22 cellular contexts compared by ENCODE assay signal in the genomic region with DNA sequence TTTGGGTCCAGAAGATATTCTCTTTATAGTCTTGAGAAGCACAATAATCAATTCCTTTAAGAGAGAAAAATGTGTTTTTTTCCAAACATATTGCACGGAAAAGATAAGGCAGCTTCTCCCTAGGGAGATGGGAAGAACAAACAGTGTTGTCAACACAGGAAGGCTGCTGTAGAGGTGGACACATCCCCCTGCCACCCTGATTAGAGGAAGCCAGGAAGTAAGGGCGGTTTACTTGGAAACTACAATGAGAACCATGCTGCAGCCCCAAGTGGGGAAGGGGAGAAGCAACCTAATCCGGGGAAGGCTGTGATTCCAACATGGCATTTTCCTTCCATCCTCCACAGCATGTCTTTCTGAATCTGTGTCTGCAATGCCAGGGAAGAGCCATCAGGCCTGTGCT.
DNase-seq lines count a peak whose midpoint lies in the region; ATAC-seq and TF ChIP-seq lines count a peak whose summit lies in the region.
"Had no signal": no experiment of that assay in that cellular context is flagged by ENCODE, and none has a peak within 500 bp of the region (broad histone marks: within the 10 kb centered on the region; RNA-seq: fewer than 3 reads in every experiment).

No MANE protein-coding gene starts in this region.

- no peaks in the 10 kb centered on the region for H4K20me1 ChIP-seq in IMR-90 (ENCODE audit: insufficient read depth, low read length)
- H4K20me1 ChIP-seq: BLaER1 had no signal

- H2AFZ ChIP-seq in IMR-90 (replicated peaks; ENCODE audit: low read length, poor library complexity), result peak overlapping the region; percentile 38

- H2AK9ac ChIP-seq in IMR-90 (replicated peaks; ENCODE audit: low read depth, low read length, poor library complexity), result no peak overlapping the region

- POLR2A ChIA-PET in IMR-90 (lab: Charles Lee; ENCODE audit: unreplicated experiment), result no interaction called here

- peaks cover 20% of the 10 kb centered on the region for H3K36me3 Mint-ChIP-seq in activated T-helper 2 cell treated with anti-CD3 and anti-CD28 coated beads, Interferon-gamma antibody, Interleukin-2, Interleukin-4, amounts not matched to agents 10 μg/mL and 5 μg/mL and 100 μg/mL, durations not matched to agents 14 hours and 24 hours and 36 hours (ENCODE audit: low read depth)

- dilution Hi-C loops in IMR-90 (cut with HindIII; ENCODE audit: low sequenced_read_pairs, unreplicated experiment), result no loop called here

- H3K27ac Mint-ChIP-seq in activated T-helper 2 cell treated with anti-CD3 and anti-CD28 coated beads, Interferon-gamma antibody, Interleukin-2, Interleukin-4, amounts not matched to agents 10 μg/mL and 5 μg/mL and 100 μg/mL, durations not matched to agents 14 hours and 24 hours and 36 hours, result no peak overlapping the region
- H3K27ac Mint-ChIP-seq: effector memory CD8-positive, alpha-beta T cell; stimulated activated naive CD8-positive, alpha-beta T cell treated with anti-CD3 and anti-CD28 coated beads, Interleukin-15, Interleukin-2, amounts not matched to agents 100 ng/mL and 50 ng/mL, for 24 hours had no signal

- TF ChIP-seq CTCF in IMR-90 (conservative IDR thresholded peaks at IDR 0.05; ENCODE audit: low read depth, low read length), result no peak

- H3K56ac ChIP-seq in IMR-90 (ENCODE audit: extremely low read depth, insufficient read depth, low read length), result 0 out of 2 replicates have a peak overlapping the region, but pooled peaks have one; percentile 31

- peak overlapping the region; percentile 56; the same call in 1 of the 2 replicates for H4K5ac ChIP-seq in IMR-90 (ENCODE audit: low read depth, low read length)

- no peak overlapping the region for H3K4me3 ChIP-seq in IMR-90 (ENCODE audit: insufficient read depth, low read depth, low read length)
- no peak overlapping the region for H3K4me3 ChIP-seq in mesodermal cell (ENCODE audit: extremely low read depth, insufficient read depth, low read length, poor library complexity, severe bottlenecking)
- H3K4me3 ChIP-seq: BLaER1, Peyer's patch, prostate gland had no signal

- WGBS in IMR-90 (ENCODE audit: extremely low coverage in 2 of 2, insufficient read length in 1 of 2), 2 experiments, result 100% methylated on average over 1 of the region's 3 CpGs; no CpG with 5 or more reads in 1 of the 2 experiments
- WGBS in mesodermal cell (ENCODE audit: insufficient coverage in 2 of 2), 2 experiments, result 80% methylated on average over 1 of the region's 3 CpGs; no CpG with 5 or more reads in 1 of the 2 experiments

- H2BK20ac ChIP-seq in IMR-90 (ENCODE audit: low read depth, low read length), result peak overlapping the region; percentile 74

- no peak overlapping the region for H3K9ac ChIP-seq in IMR-90 (ENCODE audit: low read depth, low read length)
- H3K9ac ChIP-seq: BLaER1 had no signal

- no peak for ATAC-seq in IMR-90 (ENCODE audit: low read depth)
- ATAC-seq: effector memory CD8-positive, alpha-beta T cell; left lobe of liver had no signal

- peak overlapping the region; percentile 92 for H2AK5ac ChIP-seq in IMR-90 (ENCODE audit: low read depth, low read length)

- H3K27me3 Mint-ChIP-seq in activated T-helper 2 cell treated with anti-CD3 and anti-CD28 coated beads, Interferon-gamma antibody, Interleukin-2, Interleukin-4, amounts not matched to agents 10 μg/mL and 5 μg/mL and 100 μg/mL, durations not matched to agents 14 hours and 24 hours and 36 hours (ENCODE audit: low read depth), result peaks cover 7% of the 10 kb centered on the region
- H3K27me3 Mint-ChIP-seq: effector memory CD8-positive, alpha-beta T cell; stimulated activated naive CD8-positive, alpha-beta T cell treated with anti-CD3 and anti-CD28 coated beads, Interleukin-15, Interleukin-2, amounts not matched to agents 100 ng/mL and 50 ng/mL, for 24 hours had no signal

- DNase-seq in NCI-H146 (lab: John Stamatoyannopoulos, UW) (peak; percentile 66), NCI-H146 treated with DMSO at 0.1 percent for 48 hours (lab: John Stamatoyannopoulos, UW; ENCODE audit: unreplicated experiment) (no peak), IMR-90 (no peak), dermis blood vessel endothelial cell (peak; percentile 84), DMS53 treated with DMSO at 0.1 percent for 48 hours (lab: John Stamatoyannopoulos, UW; ENCODE audit: unreplicated experiment) (no peak), NCI-H774 (lab: John Stamatoyannopoulos, UW) (no peak)
- no peak for DNase-seq in activated T-helper 2 cell treated with anti-CD3 and anti-CD28 coated beads, Interferon-gamma antibody, Interleukin-2, Interleukin-4, amounts not matched to agents 10 μg/mL and 5 μg/mL and 100 μg/mL, durations not matched to agents 14 hours and 24 hours and 36 hours (ENCODE audit: low spot score)
- DNase-seq: activated CD8-positive, alpha-beta memory T cell treated with anti-CD3 and anti-CD28 coated beads for 24 hours; amygdala; cerebellar nuclear complex; effector memory CD8-positive, alpha-beta T cell; MV-4-11; NCI-H524; Peyer's patch; SW 1271 had no signal

- H3K18ac ChIP-seq in IMR-90 (ENCODE audit: low read depth, low read length), result peak overlapping the region; percentile 53

- peak overlapping the region; percentile 20; the same call in 1 of the 2 replicates for H3K23ac ChIP-seq in IMR-90 (ENCODE audit: low read depth, low read length)

- H2BK120ac ChIP-seq in IMR-90 (ENCODE audit: low read depth, low read length), result peak overlapping the region; percentile 41

- no peak overlapping the region for H3K4me3 Mint-ChIP-seq in activated T-helper 2 cell treated with anti-CD3 and anti-CD28 coated beads, Interferon-gamma antibody, Interleukin-2, Interleukin-4, amounts not matched to agents 10 μg/mL and 5 μg/mL and 100 μg/mL, durations not matched to agents 14 hours and 24 hours and 36 hours (ENCODE audit: low read depth)
- H3K4me3 Mint-ChIP-seq: effector memory CD8-positive, alpha-beta T cell; IgD-negative memory B cell; stimulated activated naive CD8-positive, alpha-beta T cell treated with anti-CD3 and anti-CD28 coated beads, Interleukin-15, Interleukin-2, amounts not matched to agents 100 ng/mL and 50 ng/mL, for 24 hours had no signal

- H3K79me1 ChIP-seq in IMR-90 (ENCODE audit: low read depth in 1 of 2, low read length in 2 of 2), result no peaks in the 10 kb centered on the region

- intact Hi-C loops in IMR-90 (cut with micrococcal nuclease), result no loop called here
- intact Hi-C loops in activated T-helper 2 cell treated with anti-CD3 and anti-CD28 coated beads, Interferon-gamma antibody, Interleukin-2, Interleukin-4, amounts not matched to agents 10 μg/mL and 5 μg/mL and 100 μg/mL, durations not matched to agents 14 hours and 24 hours and 36 hours (cut with micrococcal nuclease), result loop anchor here (5.0 to 10.0 kb wide), 8 partner anchors 122 to 755 kb away; a partner anchor contains a TSS

- H3K27ac ChIP-seq in IMR-90 (ENCODE audit: insufficient read depth, low read length) (no peak overlapping the region), mesodermal cell (ENCODE audit: low read depth, low read length, severe bottlenecking) (peak overlapping the region; percentile 39)
- H3K27ac ChIP-seq: 22Rv1, BLaER1, prostate gland had no signal

- CTCF ChIA-PET in IMR-90 (lab: Yijun Ruan, JAX), result interaction anchor here (0.6 kb wide), 1 partner anchor 858 kb away, joined by 4 read pairs; no protein-coding TSS in a partner anchor

- peak overlapping the region; percentile 71 for H4K91ac ChIP-seq in IMR-90 (ENCODE audit: insufficient read depth, low read depth, low read length)

- H3K9me3 ChIP-seq in IMR-90 (ENCODE audit: control insufficient read depth, insufficient read depth, low read length) (no peaks in the 10 kb centered on the region), mesodermal cell (ENCODE audit: control insufficient read depth, low read length) (no peaks in the 10 kb centered on the region)
- H3K9me3 ChIP-seq: BLaER1, Peyer's patch, prostate gland had no signal

- no peak overlapping the region for H2BK5ac ChIP-seq in IMR-90 (ENCODE audit: low read depth, low read length, poor library complexity, severe bottlenecking)

- in situ Hi-C loops in IMR-90 (cut with MboI; ENCODE audit: low sequenced_read_pairs), result no loop called here

- H3K27me3 ChIP-seq in IMR-90 (ENCODE audit: control insufficient read depth, insufficient read depth, low read length), result no peaks in the 10 kb centered on the region
- H3K27me3 ChIP-seq: BLaER1, Peyer's patch had no signal

- H3K36me3 ChIP-seq in IMR-90 (ENCODE audit: control insufficient read depth, insufficient read depth, low read length) (no peaks in the 10 kb centered on the region), mesodermal cell (ENCODE audit: control insufficient read depth, insufficient read depth, low read length) (no peaks in the 10 kb centered on the region)
- H3K36me3 ChIP-seq: BLaER1, Peyer's patch, prostate gland had no signal

- H3K4me2 ChIP-seq in IMR-90 (ENCODE audit: low read depth, low read length), result no peak overlapping the region
- H3K4me2 ChIP-seq: BLaER1 had no signal

- H3K9me1 ChIP-seq in IMR-90 (ENCODE audit: insufficient read depth, low read length), result peaks cover 7% of the 10 kb centered on the region; the same call in 1 of the 2 replicates

- H3K4me1 ChIP-seq in IMR-90 (ENCODE audit: control insufficient read depth, insufficient read depth, low read length) (peaks cover 11% of the 10 kb centered on the region), mesodermal cell (ENCODE audit: control insufficient read depth, insufficient read depth, low read length, poor library complexity, severe bottlenecking) (peaks cover 34% of the 10 kb centered on the region)
- H3K4me1 ChIP-seq: prostate gland had no signal

- H3K9me3 Mint-ChIP-seq in activated T-helper 2 cell treated with anti-CD3 and anti-CD28 coated beads, Interferon-gamma antibody, Interleukin-2, Interleukin-4, amounts not matched to agents 10 μg/mL and 5 μg/mL and 100 μg/mL, durations not matched to agents 14 hours and 24 hours and 36 hours, result no peaks in the 10 kb centered on the region
- H3K9me3 Mint-ChIP-seq: effector memory CD8-positive, alpha-beta T cell; IgD-negative memory B cell had no signal

- H3K4me1 Mint-ChIP-seq in activated T-helper 2 cell treated with anti-CD3 and anti-CD28 coated beads, Interferon-gamma antibody, Interleukin-2, Interleukin-4, amounts not matched to agents 10 μg/mL and 5 μg/mL and 100 μg/mL, durations not matched to agents 14 hours and 24 hours and 36 hours (ENCODE audit: low read depth), result peaks cover 86% of the 10 kb centered on the region

- peak overlapping the region; percentile 49; the same call in 1 of the 3 replicates for H2BK15ac ChIP-seq in IMR-90 (ENCODE audit: low read depth, low read length)

- H3K4ac ChIP-seq in IMR-90 (ENCODE audit: low read depth, low read length), result peak overlapping the region; percentile 67

- H3K14ac ChIP-seq in IMR-90 (replicated peaks; ENCODE audit: low read depth, low read length), result peak overlapping the region; percentile 74

- TF ChIP-seq RAD21 in IMR-90 (IDR thresholded peaks at IDR 0.05; ENCODE audit: low read length), result no peak

- H4K8ac ChIP-seq in IMR-90 (ENCODE audit: low read depth in 2 of 2, low read length in 2 of 2), result peak overlapping the region; percentile 26 to 69; a peak in 1 of 4 replicates

- BruUV-seq in IMR-90 (replicated peaks; lab: Mats Ljungman, UMichigan), result no TSS peak

- no peak for TF ChIP-seq POLR2A in IMR-90 (IDR thresholded peaks at IDR 0.05; ENCODE audit: low read depth, low read length)

TF ChIP-seq in IMR-90, 13 proteins besides CTCF, POLR2A, EP300 and RAD21:
- no peak for TF ChIP-seq CEBPB (IDR thresholded peaks at IDR 0.05; ENCODE audit: low read depth, low read length)

Comparison
In these comparisons a context has a peak if more than half of its experiments do, and no peak if none do; other contexts are left out.
1. DNase-seq: peak in NCI-H146 (single experiment) and dermis blood vessel endothelial cell (single experiment); none in NCI-H146 treated with DMSO at 0.1 percent for 48 hours (single experiment), IMR-90 (single experiment), DMS53 treated with DMSO at 0.1 percent for 48 hours (single experiment), activated T-helper 2 cell treated with anti-CD3 and anti-CD28 coated beads, Interferon-gamma antibody, Interleukin-2, Interleukin-4, amounts not matched to agents 10 μg/mL and 5 μg/mL and 100 μg/mL, durations not matched to agents 14 hours and 24 hours and 36 hours (single experiment) and NCI-H774 (single experiment).